Comparison of ENCODE assay signal across 8 cellular contexts in genomic region chr19:18328340-18329034, GRCh38. TPM values are rescaled to one million over a fixed set of nuclear protein-coding genes. Genes with fewer than 3 reads are reported as not detected.
DNase-seq lines count a peak whose midpoint lies in the region; ATAC-seq, FAIRE-seq and TF ChIP-seq lines count a peak whose summit lies in the region.

No MANE protein-coding gene starts in this region.

- BruUV-seq in MCF 10A (replicated peaks; lab: Mats Ljungman, UMichigan), result no TSS peak

- H3K9me3 ChIP-seq in iPS-15b (ENCODE audit: control insufficient read depth, insufficient read depth, low read length) (no peaks in the 10 kb centered on the region), skeletal muscle satellite cell (replicated peaks; ENCODE audit: low read length) (no peaks in the 10 kb centered on the region)

- peak overlapping the region; percentile 49 for H3K4me3 ChIP-seq in iPS-15b (ENCODE audit: low read depth, low read length)
- peak overlapping the region; percentile 61 for H3K4me3 ChIP-seq in skeletal muscle satellite cell (ENCODE audit: low read length)

- H3K27me3 Mint-ChIP-seq in MCF 10A (ENCODE audit: insufficient read depth, unreplicated experiment), result no peaks in the 10 kb centered on the region

- peaks cover 2% of the 10 kb centered on the region for H3K4me1 ChIP-seq in iPS-15b (ENCODE audit: control insufficient read depth, insufficient read depth, low read length)
- H3K4me1 ChIP-seq in skeletal muscle satellite cell (ENCODE audit: control insufficient read depth, insufficient read depth, low read length), result peaks cover 17% of the 10 kb centered on the region

- no peaks in the 10 kb centered on the region for H3K36me3 ChIP-seq in iPS-15b (ENCODE audit: control insufficient read depth, insufficient read depth, low read length)
- H3K36me3 ChIP-seq in skeletal muscle satellite cell (ENCODE audit: insufficient read depth, low read length), result no peaks in the 10 kb centered on the region

- H3K9me3 Mint-ChIP-seq in MCF 10A (ENCODE audit: unreplicated experiment), result no peaks in the 10 kb centered on the region

- peaks cover 7% of the 10 kb centered on the region for H3K36me3 Mint-ChIP-seq in MCF 10A (ENCODE audit: insufficient read depth, unreplicated experiment)

- POLR2A ChIA-PET in MCF 10A (lab: Yijun Ruan, JAX), result interaction anchor here (0.6 to 7.6 kb wide), 16 partner anchors 8 to 192 kb away, joined by 3 to 178 read pairs (median 4); partner anchors contain the start of genes IQCN, JUND, MPV17L2 and PGPEP1

- no peak overlapping the region for H3K27ac Mint-ChIP-seq in MCF 10A (ENCODE audit: low read depth, unreplicated experiment)

- ATAC-seq in HG03066 (IDR thresholded peaks at IDR 0.05; ENCODE audit: low read depth, unreplicated experiment), result peak; percentile 97

- TF ChIP-seq CTCF in MCF 10A (IDR thresholded peaks at IDR 0.05; ENCODE audit: unreplicated experiment), result peak; percentile 80

- CTCF ChIA-PET in MCF 10A (lab: Yijun Ruan, JAX), result interaction anchor here (0.5 to 7.7 kb wide), 54 partner anchors 8 to 1506 kb away, joined by 3 to 257 read pairs (median 4); partner anchors contain the start of genes JUND, LRRC25 and SSBP4

- intact Hi-C loops in MCF 10A (cut with micrococcal nuclease), result loop anchor here (1.0 to 10.0 kb wide), 3 partner anchors 49 to 214 kb away; partner anchors contain the start of gene RAB3A

- H3K4me2 ChIP-seq in skeletal muscle satellite cell (ENCODE audit: low read length), result peak overlapping the region; percentile 83

- peak overlapping the region; percentile 67 for H3K4me3 Mint-ChIP-seq in MCF 10A (ENCODE audit: unreplicated experiment)

- peak; percentile 98 for FAIRE-seq in TTC549 (lab: Jason Lieb, UNC)

- H3K4me1 Mint-ChIP-seq in MCF 10A (ENCODE audit: insufficient read depth, unreplicated experiment), result peaks cover 12% of the 10 kb centered on the region

- DNase-seq in activated gamma-delta T cell treated with Interleukin-2 at 50 U/mL for 16 hours (peak; percentile 88), activated gamma-delta T cell (lab: John Stamatoyannopoulos, UW) (no peak), NCI-H2107 (lab: John Stamatoyannopoulos, UW) (peak; percentile 81), MCF 10A (ENCODE audit: unreplicated experiment) (peak; percentile 99)

- H3K9ac ChIP-seq in iPS-15b (ENCODE audit: low read depth, low read length) (peak overlapping the region; percentile 32), skeletal muscle satellite cell (ENCODE audit: low read depth, low read length) (peak overlapping the region; percentile 59)

- no peaks in the 10 kb centered on the region for H3K27me3 ChIP-seq in iPS-15b (ENCODE audit: control insufficient read depth, insufficient read depth, low read length)
- no peaks in the 10 kb centered on the region for H3K27me3 ChIP-seq in skeletal muscle satellite cell (ENCODE audit: control insufficient read depth, insufficient read depth, low read length)

RNA-seq across cellular contexts. Expression of gene LSM4, which starts 5.6 kb away (rescaled TPM):
- 172 and 193 TPM in 2 replicates for total RNA-seq in MCF 10A (2022)
- 146 and 166 TPM in 2 replicates for total RNA-seq in skeletal muscle satellite cell (2012; rRNA removed)

RNA-seq across cellular contexts. Expression of gene PGPEP1, which starts 11.9 kb away (rescaled TPM):
- total RNA-seq in MCF 10A (2022), result 6.5 and 11.9 TPM in 2 replicates
- total RNA-seq in skeletal muscle satellite cell (2012; rRNA removed), result 8.7 and 13.7 TPM in 2 replicates

RNA-seq across cellular contexts. Expression of gene JUND, which starts 47.1 kb away (rescaled TPM):
- 120 and 123 TPM in 2 replicates for total RNA-seq in MCF 10A (2022)
- total RNA-seq in skeletal muscle satellite cell (2012; rRNA removed), result 41.8 and 46.7 TPM in 2 replicates

RNA-seq across cellular contexts. Expression of gene IQCN, which starts 54.2 kb away (rescaled TPM):
- 0.26 and 0.42 TPM in 2 replicates for total RNA-seq in MCF 10A (2022)
- total RNA-seq in skeletal muscle satellite cell (2012; rRNA removed), result 0.22 and 0.25 TPM in 2 replicates

RNA-seq across cellular contexts. Expression of gene GDF15, which starts 57.5 kb away (rescaled TPM):
- total RNA-seq in MCF 10A (2022), result 193 and 288 TPM in 2 replicates
- 11.1 and 73.8 TPM in 2 replicates for total RNA-seq in skeletal muscle satellite cell (2012; rRNA removed)
